In genomic region chr6:135567375-135568083, GRCh38 we compare ENCODE assay signal across 15 cellular contexts.
DNase-seq lines count a peak whose midpoint lies in the region; ATAC-seq lines count a peak whose summit lies in the region.
"Had no signal": no experiment of that assay in that cellular context is flagged by ENCODE, and none has a peak within 500 bp of the region (broad histone marks: within the 10 kb centered on the region; RNA-seq: fewer than 3 reads in every experiment).

No MANE protein-coding gene starts in this region.

- H3K27ac Mint-ChIP-seq in T-helper 2 cell treated with Interferon-gamma antibody and Interleukin-4, amounts not matched to agents 5 μg/mL and 100 μg/mL, for 36 hours = peak overlapping the region; percentile 90
- H3K27ac Mint-ChIP-seq in natural killer cell treated with Interleukin-12 subunit alpha and Interleukin-12 subunit beta and Interleukin-15 and Interleukin-18, amount 100 ng/mL, for 72 hours = peak overlapping the region; percentile 44 to 62

- no peak for DNase-seq in T-helper 2 cell treated with Interferon-gamma antibody and Interleukin-4, amounts not matched to agents 5 μg/mL and 100 μg/mL, for 36 hours (ENCODE audit: low spot score)
- DNase-seq in natural killer cell treated with Interleukin-12 subunit alpha and Interleukin-12 subunit beta and Interleukin-15 and Interleukin-18, amount 100 ng/mL, for 72 hours (ENCODE audit: low spot score) = no peak
- DNase-seq in DMS114 treated with DMSO at 0.1 percent for 48 hours (lab: John Stamatoyannopoulos, UW; ENCODE audit: unreplicated experiment) = no peak
- DNase-seq: BE2C, Karpas-422, NCI-H1930, NCI-H2171, NCI-H446 treated with DMSO at 0.1 percent for 48 hours, NCI-H748 treated with DMSO at 0.1 percent for 48 hours, Right ventricle myocardium superior had no signal

- H3K9ac ChIP-seq in BLaER1 = no peak overlapping the region
- H3K9ac ChIP-seq in BLaER1 treated with 17β-estradiol and CSF1 and Interleukin-3, amounts not matched to agents 10 nM and 100 nM = no peak overlapping the region

- peaks cover 64% of the 10 kb centered on the region for H3K4me1 Mint-ChIP-seq in T-helper 2 cell treated with Interferon-gamma antibody and Interleukin-4, amounts not matched to agents 5 μg/mL and 100 μg/mL, for 36 hours (ENCODE audit: low read depth)
- H3K4me1 Mint-ChIP-seq in natural killer cell treated with Interleukin-12 subunit alpha and Interleukin-12 subunit beta and Interleukin-15 and Interleukin-18, amount 100 ng/mL, for 72 hours (ENCODE audit: low read depth in 2 of 2) = peaks cover 28% of the 10 kb centered on the region in 2 donors

- no peak for ATAC-seq in natural killer cell treated with Interleukin-12 subunit alpha and Interleukin-12 subunit beta and Interleukin-15 and Interleukin-18, amount 100 ng/mL, for 72 hours
- ATAC-seq in HG02885 (IDR thresholded peaks at IDR 0.05; ENCODE audit: poor library complexity, unreplicated experiment) (no peak), GM18520 (IDR thresholded peaks at IDR 0.05; ENCODE audit: unreplicated experiment) (no peak)

- no peaks in the 10 kb centered on the region for H3K36me3 ChIP-seq in BLaER1
- no peaks in the 10 kb centered on the region for H3K36me3 ChIP-seq in BLaER1 treated with 17β-estradiol and CSF1 and Interleukin-3, amounts not matched to agents 10 nM and 100 nM
- H3K36me3 ChIP-seq: BE2C, Peyer's patch had no signal

- no peak overlapping the region for H3K27ac ChIP-seq in BLaER1
- peak overlapping the region in 5 of 11 experiments; percentile 14 to 43 (median 28); a peak in 4 of 22 replicates for H3K27ac ChIP-seq in BLaER1 treated with 17β-estradiol and CSF1 and Interleukin-3, amounts not matched to agents 10 nM and 100 nM
- H3K27ac ChIP-seq: Peyer's patch had no signal

- H3K4me3 ChIP-seq in BLaER1 = no peak overlapping the region
- no peak overlapping the region for H3K4me3 ChIP-seq in BLaER1 treated with 17β-estradiol and CSF1 and Interleukin-3, amounts not matched to agents 10 nM and 100 nM
- H3K4me3 ChIP-seq: Peyer's patch had no signal

- no peaks in the 10 kb centered on the region for H4K20me1 ChIP-seq in BLaER1
- H4K20me1 ChIP-seq in BLaER1 treated with 17β-estradiol and CSF1 and Interleukin-3, amounts not matched to agents 10 nM and 100 nM = no peaks in the 10 kb centered on the region

- H3K9me3 Mint-ChIP-seq in T-helper 2 cell treated with Interferon-gamma antibody and Interleukin-4, amounts not matched to agents 5 μg/mL and 100 μg/mL, for 36 hours = peaks cover 39% of the 10 kb centered on the region
- H3K9me3 Mint-ChIP-seq in natural killer cell treated with Interleukin-12 subunit alpha and Interleukin-12 subunit beta and Interleukin-15 and Interleukin-18, amount 100 ng/mL, for 72 hours = peaks cover 3% of the 10 kb centered on the region

- H3K27me3 ChIP-seq in BLaER1 = no peaks in the 10 kb centered on the region
- no peaks in the 10 kb centered on the region for H3K27me3 ChIP-seq in BLaER1 treated with 17β-estradiol and CSF1 and Interleukin-3, amounts not matched to agents 10 nM and 100 nM
- H3K27me3 ChIP-seq: BE2C, Peyer's patch had no signal

- H3K27me3 Mint-ChIP-seq in T-helper 2 cell treated with Interferon-gamma antibody and Interleukin-4, amounts not matched to agents 5 μg/mL and 100 μg/mL, for 36 hours (ENCODE audit: low read depth) = no peaks in the 10 kb centered on the region
- H3K27me3 Mint-ChIP-seq in natural killer cell treated with Interleukin-12 subunit alpha and Interleukin-12 subunit beta and Interleukin-15 and Interleukin-18, amount 100 ng/mL, for 72 hours = no peaks in the 10 kb centered on the region

- peak overlapping the region; percentile 68 for H3K4me3 Mint-ChIP-seq in T-helper 2 cell treated with Interferon-gamma antibody and Interleukin-4, amounts not matched to agents 5 μg/mL and 100 μg/mL, for 36 hours
- H3K4me3 Mint-ChIP-seq in natural killer cell treated with Interleukin-12 subunit alpha and Interleukin-12 subunit beta and Interleukin-15 and Interleukin-18, amount 100 ng/mL, for 72 hours = peak overlapping the region; percentile 54

- H3K9me3 ChIP-seq in BLaER1 = no peaks in the 10 kb centered on the region
- H3K9me3 ChIP-seq in BLaER1 treated with 17β-estradiol and CSF1 and Interleukin-3, amounts not matched to agents 10 nM and 100 nM (replicated peaks in 1 of 11) = peaks cover 0 to 14% (median 0%) of the 10 kb centered on the region in 11 experiments; a peak in 3 of 22 replicates
- H3K9me3 ChIP-seq: BE2C, Peyer's patch had no signal

- peaks cover 69% of the 10 kb centered on the region for H3K36me3 Mint-ChIP-seq in T-helper 2 cell treated with Interferon-gamma antibody and Interleukin-4, amounts not matched to agents 5 μg/mL and 100 μg/mL, for 36 hours (ENCODE audit: low read depth)
- no peaks in the 10 kb centered on the region for H3K36me3 Mint-ChIP-seq in natural killer cell treated with Interleukin-12 subunit alpha and Interleukin-12 subunit beta and Interleukin-15 and Interleukin-18, amount 100 ng/mL, for 72 hours

- peaks cover 27% of the 10 kb centered on the region for H3K4me1 ChIP-seq in BLaER1
- peaks cover 12 to 24% (median 15%) of the 10 kb centered on the region in 10 experiments for H3K4me1 ChIP-seq in BLaER1 treated with 17β-estradiol and CSF1 and Interleukin-3, amounts not matched to agents 10 nM and 100 nM
- H3K4me1 ChIP-seq: Peyer's patch had no signal

- H3K4me2 ChIP-seq in BLaER1 = peak overlapping the region; percentile 47
- peak overlapping the region; percentile 18 to 74 (median 50); a peak in 18 of 22 replicates for H3K4me2 ChIP-seq in BLaER1 treated with 17β-estradiol and CSF1 and Interleukin-3, amounts not matched to agents 10 nM and 100 nM
